Comparison of ENCODE assay signal across 8 cellular contexts in genomic region chr16:19718624-19718965, GRCh38. TPM values are rescaled to one million over a fixed set of nuclear protein-coding genes. Genes with fewer than 3 reads are reported as not detected.
A peak's percentile ranks its signal among the peaks of the same experiment; 100 is the strongest.
DNase-seq lines count a peak whose midpoint lies in the region; ATAC-seq and TF ChIP-seq lines count a peak whose summit lies in the region.

No MANE protein-coding gene starts in this region.

- no peaks in the 10 kb centered on the region for H3K9me3 Mint-ChIP-seq in CD14-positive monocyte
- H3K9me3 Mint-ChIP-seq in activated naive CD8-positive, alpha-beta T cell treated with anti-CD3 and anti-CD28 coated beads, Interleukin-2, amount 50 U/mL, for 24 hours: no peaks in the 10 kb centered on the region

- no peaks in the 10 kb centered on the region for H3K9me3 ChIP-seq in HUES48 (ENCODE audit: control insufficient read depth, insufficient read depth, low read length)
- no peaks in the 10 kb centered on the region for H3K9me3 ChIP-seq in thyroid gland

- H3K27ac Mint-ChIP-seq in CD14-positive monocyte: peak overlapping the region in 1 of 7 donors; percentile 60
- H3K27ac Mint-ChIP-seq in activated naive CD8-positive, alpha-beta T cell treated with anti-CD3 and anti-CD28 coated beads, Interleukin-2, amount 50 U/mL, for 24 hours: peak overlapping the region; percentile 91

- 1% methylated on average over 21 of the region's 21 CpGs for WGBS in thyroid gland, 2 donors

- H3K4me1 Mint-ChIP-seq in CD14-positive monocyte: peaks cover 26% of the 10 kb centered on the region
- H3K4me1 Mint-ChIP-seq in activated naive CD8-positive, alpha-beta T cell treated with anti-CD3 and anti-CD28 coated beads, Interleukin-2, amount 50 U/mL, for 24 hours: peaks cover 22% of the 10 kb centered on the region

- DNase-seq in CD14-positive monocyte (ENCODE audit: low spot score) (no peak), left kidney (ENCODE audit: low read depth, low spot score) (peak; percentile 57), thyroid gland (peak; percentile 16 to 54), NCI-H2107 treated with DMSO at 0.1 percent for 48 hours (lab: John Stamatoyannopoulos, UW; ENCODE audit: unreplicated experiment) (no peak)
- no peak for DNase-seq in activated naive CD8-positive, alpha-beta T cell treated with anti-CD3 and anti-CD28 coated beads, Interleukin-2, amount 50 U/mL, for 24 hours
- no peak for DNase-seq in activated CD4-positive, alpha-beta T cell treated with anti-CD3 and anti-CD28 coated beads, Interleukin-2, amount 50 U/mL, for 48 hours

- peak overlapping the region; percentile 39; the same call in 1 of the 2 replicates for H3K9ac ChIP-seq in HUES48 (ENCODE audit: low read depth, low read length)

- H3K4me1 ChIP-seq in HUES48 (ENCODE audit: control insufficient read depth, insufficient read depth, low read length) (peaks cover 22% of the 10 kb centered on the region), thyroid gland (peaks cover 23 to 26% of the 10 kb centered on the region in 2 donors)

- intact Hi-C loops in CD14-positive monocyte (cut with micrococcal nuclease) (loop anchor here in 1 of 2 donors (5.0 to 10.0 kb wide), 2 partner anchors 161 to 654 kb away; partner anchors contain the start of genes COQ7 and VPS35L), thyroid gland (cut with DNase I) (loop anchor here (5.0 kb wide), 1 partner anchor 164 kb away; the partner anchor contains the start of gene GPRC5B)

- H3K36me3 ChIP-seq in HUES48 (ENCODE audit: control insufficient read depth, insufficient read depth, low read length): peaks cover 27% of the 10 kb centered on the region
- H3K36me3 ChIP-seq in thyroid gland: peaks cover 5 to 12% of the 10 kb centered on the region in 2 donors

- no peak for TF ChIP-seq CTCF in CD14-positive monocyte (IDR thresholded peaks at IDR 0.05)
- no peak for TF ChIP-seq CTCF in thyroid gland (IDR thresholded peaks at IDR 0.05)

- H3K27ac ChIP-seq in HUES48 (ENCODE audit: low read depth, low read length) (peak overlapping the region; percentile 97), thyroid gland (peak overlapping the region in 2 of 3 donors; percentile 14 to 63)

- peaks cover 0 to 3% (median 0%) of the 10 kb centered on the region in 3 donors for H3K27me3 Mint-ChIP-seq in CD14-positive monocyte (ENCODE audit: low read depth in 3 of 3)
- no peaks in the 10 kb centered on the region for H3K27me3 Mint-ChIP-seq in activated naive CD8-positive, alpha-beta T cell treated with anti-CD3 and anti-CD28 coated beads, Interleukin-2, amount 50 U/mL, for 24 hours

- TF ChIP-seq POLR2A in thyroid gland (IDR thresholded peaks at IDR 0.05): no peak

- peak; percentile 6 for ATAC-seq in activated naive CD8-positive, alpha-beta T cell treated with anti-CD3 and anti-CD28 coated beads, Interleukin-2, amount 50 U/mL, for 24 hours
- ATAC-seq in HG02840 (IDR thresholded peaks at IDR 0.05; ENCODE audit: low FRiP score, unreplicated experiment): no peak

- H3K4me3 Mint-ChIP-seq in CD14-positive monocyte: peak overlapping the region; percentile 88 to 95
- peak overlapping the region; percentile 91 for H3K4me3 Mint-ChIP-seq in activated naive CD8-positive, alpha-beta T cell treated with anti-CD3 and anti-CD28 coated beads, Interleukin-2, amount 50 U/mL, for 24 hours

- peak overlapping the region; percentile 85 for H3K4me3 ChIP-seq in HUES48 (ENCODE audit: low read depth, low read length)
- H3K4me3 ChIP-seq in thyroid gland (replicated peaks in 1 of 3): peak overlapping the region; percentile 43 to 98 (median 92)

- peaks cover 11 to 15% of the 10 kb centered on the region in 2 donors for H3K36me3 Mint-ChIP-seq in CD14-positive monocyte
- H3K36me3 Mint-ChIP-seq in activated naive CD8-positive, alpha-beta T cell treated with anti-CD3 and anti-CD28 coated beads, Interleukin-2, amount 50 U/mL, for 24 hours (ENCODE audit: low read depth): peaks cover 20% of the 10 kb centered on the region

- no peaks in the 10 kb centered on the region for H3K27me3 ChIP-seq in HUES48 (ENCODE audit: control insufficient read depth, insufficient read depth, low read length)
- no peaks in the 10 kb centered on the region for H3K27me3 ChIP-seq in thyroid gland

RNA-seq across cellular contexts. Expression of gene IQCK, which starts 0.5 kb away (rescaled TPM):
- polyA plus RNA-seq in CD14-positive monocyte: under 1 TPM; 0.52 to 0.58 TPM
- 100 to 1,000 TPM in 1 of 4 donors, 10 to 100 TPM in 3; 49.7 to 103 (median 94.2) TPM for total RNA-seq in thyroid gland

RNA-seq across cellular contexts. Expression of gene KNOP1, which starts 0.6 kb away (rescaled TPM):
- polyA plus RNA-seq in CD14-positive monocyte: 1 to 10 TPM; 1.5 to 2.4 TPM
- 10 to 100 TPM in 3 of 4 donors, 1 to 10 TPM in 1; 8.9 to 11.5 (median 10.5) TPM for total RNA-seq in thyroid gland

Comparison
In these comparisons a context has a peak if more than half of its experiments do, and no peak if none do; other contexts are left out.
1. DNase-seq: peak in left kidney (single experiment) and thyroid gland (2 of 2); none in CD14-positive monocyte (single experiment), activated naive CD8-positive, alpha-beta T cell treated with anti-CD3 and anti-CD28 coated beads, Interleukin-2, amount 50 U/mL, for 24 hours (single experiment), NCI-H2107 treated with DMSO at 0.1 percent for 48 hours (single experiment) and activated CD4-positive, alpha-beta T cell treated with anti-CD3 and anti-CD28 coated beads, Interleukin-2, amount 50 U/mL, for 48 hours (0 of 2).